ENCODE assay signal across 8 cellular contexts in the genomic region with DNA sequence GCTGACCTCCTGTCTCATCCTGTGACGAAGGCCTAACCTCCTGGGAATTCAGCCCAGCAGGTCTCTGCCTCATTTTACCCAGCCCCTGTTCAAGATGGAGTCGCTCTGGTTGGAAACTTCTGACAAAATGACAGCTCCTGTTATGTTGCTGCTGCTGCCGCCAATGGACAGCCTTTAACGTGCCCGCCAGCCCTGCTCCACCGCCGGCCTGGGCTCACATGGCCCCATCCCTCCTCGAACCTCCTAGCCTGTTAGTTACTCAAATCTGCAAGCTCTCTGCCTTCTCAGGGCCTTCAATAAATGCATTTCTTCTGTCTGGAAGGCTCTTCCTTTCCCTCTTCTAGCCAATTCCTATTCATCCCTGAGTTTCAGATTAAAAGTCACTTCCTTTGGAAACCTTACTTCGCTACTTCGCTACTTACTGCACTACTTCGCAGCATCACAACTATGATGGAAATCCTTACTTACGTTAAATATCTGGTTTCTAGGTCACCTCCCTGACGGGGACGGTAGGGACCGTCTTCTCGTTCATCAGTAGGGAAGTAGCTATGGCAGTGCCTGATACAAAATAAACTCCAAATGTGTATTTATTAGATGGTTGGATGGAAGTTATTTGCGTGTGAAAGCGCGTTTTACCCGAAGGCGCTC. TPM values are rescaled to one million over a fixed set of nuclear protein-coding genes. Genes with fewer than 3 reads are reported as not detected.
DNase-seq lines count a peak whose midpoint lies in the region; ATAC-seq and TF ChIP-seq lines count a peak whose summit lies in the region.

No MANE protein-coding gene starts in this region.

- H3K9me3 ChIP-seq in OCI-LY1 (ENCODE audit: low read length) (no peaks in the 10 kb centered on the region), neural cell (ENCODE audit: low read length) (no peaks in the 10 kb centered on the region)
- H3K9me3 ChIP-seq in effector memory CD4-positive, alpha-beta T cell (ENCODE audit: control insufficient read depth, low read length): no peaks in the 10 kb centered on the region

- H3K4me1 ChIP-seq in OCI-LY1 (ENCODE audit: insufficient read depth, low read length, severe bottlenecking): peaks cover 34% of the 10 kb centered on the region
- peaks cover 20% of the 10 kb centered on the region for H3K4me1 ChIP-seq in effector memory CD4-positive, alpha-beta T cell (ENCODE audit: control insufficient read depth, insufficient read depth, low read length, poor library complexity, severe bottlenecking)

- H3K79me2 ChIP-seq in OCI-LY1 (ENCODE audit: insufficient read depth, low read length) (no peaks in the 10 kb centered on the region), neural cell (replicated peaks; ENCODE audit: insufficient read depth, low read length) (no peaks in the 10 kb centered on the region)

- TF ChIP-seq CTCF in OCI-LY1 (IDR thresholded peaks at IDR 0.05; ENCODE audit: low read length): no peak
- no peak for TF ChIP-seq CTCF in neural cell (IDR thresholded peaks at IDR 0.05; ENCODE audit: poor library complexity, severe bottlenecking)

- peak overlapping the region; percentile 70 for H3K4me3 ChIP-seq in OCI-LY1 (ENCODE audit: low read depth, low read length, poor library complexity, severe bottlenecking)
- peak overlapping the region; percentile 60 for H3K4me3 ChIP-seq in effector memory CD4-positive, alpha-beta T cell (ENCODE audit: insufficient read depth, low read depth, low read length, poor library complexity, severe bottlenecking)
- peak overlapping the region; percentile 65 for H3K4me3 ChIP-seq in neural cell (ENCODE audit: low read length)

- no peak for ATAC-seq in HG03135 (IDR thresholded peaks at IDR 0.05; ENCODE audit: unreplicated experiment)

- no peak for TF ChIP-seq RAD21 in neural cell (conservative IDR thresholded peaks at IDR 0.05)

- H3K4me2 ChIP-seq in OCI-LY1 (ENCODE audit: low read length) (peak overlapping the region; percentile 87), neural cell (ENCODE audit: low read length) (no peak overlapping the region)

- H4K20me1 ChIP-seq in OCI-LY1 (ENCODE audit: insufficient read depth, low read length): no peaks in the 10 kb centered on the region
- no peaks in the 10 kb centered on the region for H4K20me1 ChIP-seq in neural cell (ENCODE audit: insufficient read depth)

- no peak for TF ChIP-seq EP300 in neural cell (conservative IDR thresholded peaks at IDR 0.05; ENCODE audit: poor library complexity, severe bottlenecking)

- H3K9ac ChIP-seq in OCI-LY1 (ENCODE audit: low read length) (peak overlapping the region; percentile 68), neural cell (ENCODE audit: low read length) (peak overlapping the region; percentile 68)

- no peaks in the 10 kb centered on the region for H3F3A ChIP-seq in OCI-LY1 (ENCODE audit: insufficient read depth, low read length)
- no peaks in the 10 kb centered on the region for H3F3A ChIP-seq in neural cell (ENCODE audit: insufficient read depth, low read length, poor library complexity, severe bottlenecking)

- H3K27me3 ChIP-seq in OCI-LY1 (ENCODE audit: insufficient read depth, low read length) (no peaks in the 10 kb centered on the region), neural cell (ENCODE audit: insufficient read depth, low read depth, low read length) (no peaks in the 10 kb centered on the region)
- H3K27me3 ChIP-seq in effector memory CD4-positive, alpha-beta T cell (replicated peaks; ENCODE audit: control insufficient read depth, insufficient read depth, low read length, poor library complexity, severe bottlenecking): no peaks in the 10 kb centered on the region

- H2AFZ ChIP-seq in OCI-LY1 (ENCODE audit: low read length) (0 out of 2 replicates have a peak overlapping the region, but pooled peaks have one; percentile 32), neural cell (ENCODE audit: low read depth, low read length) (no peak overlapping the region)

- H3K36me3 ChIP-seq in OCI-LY1 (ENCODE audit: insufficient read depth, low read length) (peaks cover 7% of the 10 kb centered on the region), neural cell (ENCODE audit: insufficient read depth, low read length) (no peaks in the 10 kb centered on the region)
- no peaks in the 10 kb centered on the region for H3K36me3 ChIP-seq in effector memory CD4-positive, alpha-beta T cell (ENCODE audit: control insufficient read depth, insufficient read depth, low read length)

- peak overlapping the region; percentile 79 for H3K27ac ChIP-seq in OCI-LY1 (ENCODE audit: low read depth, low read length, poor library complexity, severe bottlenecking)
- no peak overlapping the region for H3K27ac ChIP-seq in effector memory CD4-positive, alpha-beta T cell (ENCODE audit: insufficient read depth, low read length, poor library complexity, severe bottlenecking)
- H3K27ac ChIP-seq in neural cell (ENCODE audit: low read length): no peak overlapping the region

- no peaks in the 10 kb centered on the region for H3K9me2 ChIP-seq in OCI-LY1 (ENCODE audit: low read depth, low read length)
- no peaks in the 10 kb centered on the region for H3K9me2 ChIP-seq in neural cell (ENCODE audit: insufficient read depth, low read length)

- peak; percentile 33 for DNase-seq in NCI-H748 (lab: John Stamatoyannopoulos, UW; ENCODE audit: unreplicated experiment)
- no peak for DNase-seq in NCI-H748 treated with DMSO at 0.1 percent for 48 hours (lab: John Stamatoyannopoulos, UW)
- no peak for DNase-seq in effector memory CD4-positive, alpha-beta T cell
- no peak for DNase-seq in hepatic stellate cell (ENCODE audit: low spot score)
- DNase-seq in SW 1271 (lab: John Stamatoyannopoulos, UW): no peak

TF ChIP-seq in neural cell, 6 proteins besides CTCF, POLR2A, EP300 and RAD21:
- no peak for TF ChIP-seq REST (IDR thresholded peaks at IDR 0.05; ENCODE audit: borderline replicate concordance)
- TF ChIP-seq SMC3 (conservative IDR thresholded peaks at IDR 0.05; ENCODE audit: poor library complexity): no peak
- no peak for TF ChIP-seq POLR2AphosphoS5 (IDR thresholded peaks at IDR 0.05)
- TF ChIP-seq TAF1 (IDR thresholded peaks at IDR 0.05; ENCODE audit: low read depth): no peak
- TF ChIP-seq MXI1 (conservative IDR thresholded peaks at IDR 0.05; ENCODE audit: poor library complexity, severe bottlenecking): no peak

RNA-seq across cellular contexts. Expression of gene NAGLU, which starts 0.5 kb away (rescaled TPM):
- polyA plus RNA-seq in neural cell: 12.1 and 17.1 TPM in 2 replicates
- 7.6 and 8.5 TPM in 2 replicates for polyA minus RNA-seq in neural cell

RNA-seq across cellular contexts. Expression of gene HSD17B1, which starts 17.2 kb away (rescaled TPM):
- polyA plus RNA-seq in neural cell: 1.0 and 2.1 TPM in 2 replicates
- 1.4 and 1.7 TPM in 2 replicates for polyA minus RNA-seq in neural cell

RNA-seq across cellular contexts. Expression of gene COASY, which starts 26.4 kb away (rescaled TPM):
- 8.2 and 10.1 TPM in 2 replicates for polyA plus RNA-seq in neural cell
- 4.6 and 5.4 TPM in 2 replicates for polyA minus RNA-seq in neural cell

RNA-seq across cellular contexts. Expression of gene MLX, which starts 31.4 kb away (rescaled TPM):
- 35.7 and 47.2 TPM in 2 replicates for polyA plus RNA-seq in neural cell
- polyA minus RNA-seq in neural cell: 41.1 and 45.0 TPM in 2 replicates

RNA-seq across cellular contexts. Expression of gene PSMC3IP, which starts 42.0 kb away (rescaled TPM):
- 22.5 and 36.2 TPM in 2 replicates for polyA plus RNA-seq in neural cell
- polyA minus RNA-seq in neural cell: 6.3 and 8.0 TPM in 2 replicates
